ENCODE assay signal across 19 cellular contexts in genomic region chr13:46480131-46480530, GRCh38.
"Had no signal": no experiment of that assay in that cellular context is flagged by ENCODE, and none has a peak within 500 bp of the region (broad histone marks: within the 10 kb centered on the region; RNA-seq: fewer than 3 reads in every experiment).

No MANE protein-coding gene starts in this region.

- H3K4me3 ChIP-seq: coronary artery, dorsolateral prefrontal cortex, esophagus muscularis mucosa, gastroesophageal sphincter, heart left ventricle, hepatocyte, left lung, lower lobe of right lung had no signal

- DNase-seq: dermis blood vessel endothelial cell; dorsolateral prefrontal cortex; effector CD4-positive, alpha-beta T cell; effector memory CD4-positive, alpha-beta T cell; foreskin keratinocyte; heart left ventricle; hypothalamus; kidney; kidney glomerular epithelial cell; left lung; left ventricle myocardium superior; lower lobe of right lung; mesenchymal stem cell; midbrain; naive thymus-derived CD4-positive, alpha-beta T cell had no signal

- H3K27me3 ChIP-seq: dorsolateral prefrontal cortex, esophagus muscularis mucosa, gastroesophageal sphincter, heart left ventricle, hepatocyte, left lung had no signal

- H3K36me3 ChIP-seq: esophagus muscularis mucosa, gastroesophageal sphincter, heart left ventricle, left lung, lower lobe of right lung had no signal

- H3K4me2 ChIP-seq: hepatocyte had no signal

- H3K4me1 ChIP-seq: foreskin keratinocyte, heart left ventricle, left lung, lower lobe of right lung had no signal

- H3K27ac ChIP-seq: coronary artery, dorsolateral prefrontal cortex, esophagus muscularis mucosa, foreskin keratinocyte, gastroesophageal sphincter, heart left ventricle, hepatocyte, left lung, lower lobe of right lung had no signal

- H3K79me2 ChIP-seq: hepatocyte had no signal
